Comparison of ENCODE assay signal across 8 cellular contexts in the genomic region with DNA sequence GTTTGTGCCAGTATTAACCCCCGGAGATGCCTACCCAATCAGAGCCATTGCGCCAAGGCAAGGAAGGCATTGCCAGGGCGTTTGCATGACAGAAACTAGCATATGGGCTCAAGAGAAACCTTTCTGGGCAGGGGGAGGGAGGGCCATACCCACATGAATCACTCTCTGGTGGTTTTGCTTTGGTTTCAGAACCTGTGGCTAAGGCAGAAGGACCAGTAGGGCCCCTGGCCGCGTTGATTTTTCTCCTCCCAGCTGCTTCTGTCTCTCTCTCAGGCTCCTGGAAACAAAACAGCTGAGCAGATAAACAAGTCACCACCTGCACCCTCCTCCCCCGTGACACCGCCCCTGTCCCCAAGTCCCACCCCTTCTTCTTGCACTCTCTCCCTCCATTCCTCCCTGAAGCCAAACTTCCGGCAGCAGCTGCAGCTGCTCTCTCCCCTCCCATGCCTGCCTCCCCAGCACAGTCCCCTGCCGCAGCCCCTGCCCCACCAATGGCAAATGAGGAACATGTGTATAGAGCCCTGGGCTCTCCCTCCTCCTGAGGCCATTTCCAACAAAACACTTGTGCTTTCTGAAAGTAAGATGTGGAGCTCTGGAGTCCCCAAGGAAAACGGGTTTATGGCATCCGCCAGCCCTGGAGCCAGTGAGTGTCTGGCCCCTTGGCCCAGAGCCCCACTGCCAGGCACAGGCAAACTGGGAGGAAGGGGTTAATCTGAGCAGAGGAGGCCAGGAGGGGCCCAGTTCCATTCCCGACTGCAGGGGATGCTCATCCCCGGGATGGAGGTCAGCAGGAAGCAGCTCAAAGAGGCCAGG. TPM values are rescaled to one million over a fixed set of nuclear protein-coding genes. Genes with fewer than 3 reads are reported as not detected.
DNase-seq lines count a peak whose midpoint lies in the region; ATAC-seq and TF ChIP-seq lines count a peak whose summit lies in the region.

No MANE protein-coding gene starts in this region.

- peaks cover 29% of the 10 kb centered on the region for H3K4me1 Mint-ChIP-seq in T-helper 1 cell treated with Interleukin-12 subunit alpha and Interleukin-12 subunit beta and Interleukin-4 antibody, amounts not matched to agents 30 μg/mL and 1 μg/mL, for 36 hours (ENCODE audit: low read depth)

- intact Hi-C loops in stomach (cut with DNase I; ENCODE audit: low total_unique reads), result no loop called here

- peaks cover 5 to 20% (median 15%) of the 10 kb centered on the region in 4 donors for H3K4me1 ChIP-seq in stomach

- WGBS in stomach, 5 donors, result 11 to 18% (median 14%) methylated on average over 11 to 13 of the region's 13 CpGs

- no peaks in the 10 kb centered on the region for H3K9me3 ChIP-seq in stomach

- peak overlapping the region in 4 of 5 donors; percentile 30 to 56 (median 32) for H3K27ac ChIP-seq in stomach

- DNase-seq in NCI-H1436 (lab: John Stamatoyannopoulos, UW) (peak; percentile 87), choroid plexus epithelial cell (ENCODE audit: low read depth) (peak; percentile 41), mucosa of gallbladder (ENCODE audit: low spot score) (peak; percentile 25), stomach (peak; percentile 53), COLO829 (ENCODE audit: low spot score) (no peak)

- TF ChIP-seq POLR2A in stomach (IDR thresholded peaks at IDR 0.05), result no peak

- ATAC-seq in GM18867 (IDR thresholded peaks at IDR 0.05; ENCODE audit: unreplicated experiment), result peak; percentile 88
- ATAC-seq in HG02852 (IDR thresholded peaks at IDR 0.05; ENCODE audit: unreplicated experiment), result peak; percentile 89

- peaks cover 0 to 8% (median 0%) of the 10 kb centered on the region in 3 donors for H3K27me3 ChIP-seq in stomach

- H3K36me3 Mint-ChIP-seq in T-helper 1 cell treated with Interleukin-12 subunit alpha and Interleukin-12 subunit beta and Interleukin-4 antibody, amounts not matched to agents 30 μg/mL and 1 μg/mL, for 36 hours (ENCODE audit: low read depth), result no peaks in the 10 kb centered on the region

- H3K4me3 Mint-ChIP-seq in T-helper 1 cell treated with Interleukin-12 subunit alpha and Interleukin-12 subunit beta and Interleukin-4 antibody, amounts not matched to agents 30 μg/mL and 1 μg/mL, for 36 hours, result peak overlapping the region; percentile 64

- TF ChIP-seq EP300 in stomach (IDR thresholded peaks at IDR 0.05), result no peak

- no peaks in the 10 kb centered on the region for H3K9me3 Mint-ChIP-seq in T-helper 1 cell treated with Interleukin-12 subunit alpha and Interleukin-12 subunit beta and Interleukin-4 antibody, amounts not matched to agents 30 μg/mL and 1 μg/mL, for 36 hours

- H3K4me3 ChIP-seq in choroid plexus epithelial cell (ENCODE audit: low read depth, low read length), result no peak overlapping the region
- peak overlapping the region in 3 of 4 donors; percentile 20 to 33 (median 23) for H3K4me3 ChIP-seq in stomach

- peak overlapping the region; percentile 85 for H3K27ac Mint-ChIP-seq in T-helper 1 cell treated with Interleukin-12 subunit alpha and Interleukin-12 subunit beta and Interleukin-4 antibody, amounts not matched to agents 30 μg/mL and 1 μg/mL, for 36 hours

- H3K36me3 ChIP-seq in stomach, result no peaks in the 10 kb centered on the region

- no peaks in the 10 kb centered on the region for H3K27me3 Mint-ChIP-seq in T-helper 1 cell treated with Interleukin-12 subunit alpha and Interleukin-12 subunit beta and Interleukin-4 antibody, amounts not matched to agents 30 μg/mL and 1 μg/mL, for 36 hours (ENCODE audit: low read depth)

- no peak for TF ChIP-seq CTCF in choroid plexus epithelial cell (conservative IDR thresholded peaks at IDR 0.05; ENCODE audit: low read depth, low read length)
- TF ChIP-seq CTCF in stomach (IDR thresholded peaks at IDR 0.05), result no peak

RNA-seq across cellular contexts. Expression of a gene that starts 39.0 kb away (rescaled TPM):
- total RNA-seq in mucosa of gallbladder (54.4 TPM), stomach (10 to 100 TPM in 4 of 5 donors, not detected in 1; 11.7 to 27.2 (median 15.1) TPM)
- 1 to 10 TPM; 4.2 to 8.1 (median 6.5) TPM for polyA plus RNA-seq in stomach
